ENCODE assay signal across 16 cellular contexts in genomic region chr13:40480012-40480914, GRCh38.
DNase-seq lines count a peak whose midpoint lies in the region; TF ChIP-seq lines count a peak whose summit lies in the region.
"Had no signal": no experiment of that assay in that cellular context is flagged by ENCODE, and none has a peak within 500 bp of the region (broad histone marks: within the 10 kb centered on the region; RNA-seq: fewer than 3 reads in every experiment).

No MANE protein-coding gene starts in this region.

- H3K56ac ChIP-seq in mesendoderm (ENCODE audit: low read length): no peak overlapping the region

- no peaks in the 10 kb centered on the region for H3K27me3 Mint-ChIP-seq in endodermal cell (ENCODE audit: insufficient read depth)

- H2AFZ ChIP-seq in SU-DHL-6 (ENCODE audit: low read depth, low read length, severe bottlenecking): no peak overlapping the region

- H3K4me3 ChIP-seq in SU-DHL-6 (ENCODE audit: insufficient read depth, low read length, poor library complexity, severe bottlenecking) (peak overlapping the region; percentile 46), endodermal cell (ENCODE audit: low read length) (no peak overlapping the region), spleen (no peak overlapping the region), mesendoderm (ENCODE audit: low read length) (no peak overlapping the region), ascending aorta (no peak overlapping the region)
- H3K4me3 ChIP-seq: psoas muscle had no signal

- no peaks in the 10 kb centered on the region for H3K9me3 Mint-ChIP-seq in endodermal cell

- no peak overlapping the region for H2AK5ac ChIP-seq in mesendoderm (ENCODE audit: low read length)

- no peak overlapping the region for H2BK120ac ChIP-seq in mesendoderm (ENCODE audit: low read depth, low read length)

- intact Hi-C loops in spleen (cut with DNase I; ENCODE audit: low total_unique reads): no loop called here
- intact Hi-C loops in ascending aorta (cut with DNase I): no loop called here

- H3K36me3 ChIP-seq in SU-DHL-6 (ENCODE audit: low read length): no peaks in the 10 kb centered on the region
- no peaks in the 10 kb centered on the region for H3K36me3 ChIP-seq in endodermal cell (ENCODE audit: control insufficient read depth, insufficient read depth, low read length)
- no peaks in the 10 kb centered on the region for H3K36me3 ChIP-seq in spleen
- H3K36me3 ChIP-seq in mesendoderm (ENCODE audit: control insufficient read depth, insufficient read depth, low read length): no peaks in the 10 kb centered on the region
- H3K36me3 ChIP-seq in ascending aorta: no peaks in the 10 kb centered on the region

- no peak overlapping the region for H4K8ac ChIP-seq in mesendoderm (ENCODE audit: low read depth, low read length)

- peaks cover 45% of the 10 kb centered on the region for H3F3A ChIP-seq in SU-DHL-6 (ENCODE audit: insufficient read depth)

- no peak overlapping the region for H3K23ac ChIP-seq in mesendoderm (ENCODE audit: low read length)

- H3K4ac ChIP-seq in mesendoderm (ENCODE audit: low read depth, low read length): no peak overlapping the region

- H2BK5ac ChIP-seq in mesendoderm (ENCODE audit: low read length): no peak overlapping the region

- DNase-seq in NCI-H748 (lab: John Stamatoyannopoulos, UW; ENCODE audit: unreplicated experiment) (peak; percentile 9), NCI-H748 treated with DMSO at 0.1 percent for 48 hours (lab: John Stamatoyannopoulos, UW) (no peak), endodermal cell (no peak), spleen (no peak), mesendoderm (no peak), ascending aorta (ENCODE audit: low spot score in 2 of 2) (no peak), NCI-H510A treated with DMSO at 0.1 percent for 48 hours (lab: John Stamatoyannopoulos, UW) (no peak)
- DNase-seq: activated CD4-positive, alpha-beta T cell treated with anti-CD3 and anti-CD28 coated beads for 1 hour; Calu3; effector CD8-positive, alpha-beta T cell; foreskin melanocyte; H7; NCI-H1048; PC-3; psoas muscle had no signal

- H3K79me2 ChIP-seq in SU-DHL-6 (ENCODE audit: insufficient read depth, low read length) (peaks cover 21% of the 10 kb centered on the region; the same call in 1 of the 2 replicates), mesendoderm (ENCODE audit: control insufficient read depth, insufficient read depth, low read length) (no peaks in the 10 kb centered on the region)

- H3K27ac Mint-ChIP-seq in endodermal cell: peak overlapping the region; percentile 92

- 84 to 89% methylated on average over 16 to 19 of the region's 19 CpGs for WGBS in endodermal cell (ENCODE audit: insufficient coverage in 1 of 2, insufficient read length in 1 of 2), 2 experiments
- 49 to 63% (median 57%) methylated on average over 19 of the region's 19 CpGs for WGBS in spleen, 5 donors
- no CpG with 5 or more reads among the region's 19 CpGs for WGBS in mesendoderm (ENCODE audit: extremely low coverage, insufficient coverage, low lambda C conversion rate)

- no peaks in the 10 kb centered on the region for H3K79me1 ChIP-seq in mesendoderm (ENCODE audit: low read length)

- no peak overlapping the region for H3K18ac ChIP-seq in mesendoderm (ENCODE audit: low read length)

- H3K9me3 ChIP-seq in SU-DHL-6 (ENCODE audit: insufficient read depth, low read length) (no peaks in the 10 kb centered on the region), endodermal cell (ENCODE audit: control insufficient read depth, low read length) (no peaks in the 10 kb centered on the region), spleen (no peaks in the 10 kb centered on the region), ascending aorta (no peaks in the 10 kb centered on the region)
- H3K9me3 ChIP-seq: psoas muscle had no signal

- no peak overlapping the region for H4K5ac ChIP-seq in mesendoderm (ENCODE audit: low read length)

- TF ChIP-seq POLR2A in spleen (IDR thresholded peaks at IDR 0.05): no peak

- no peaks in the 10 kb centered on the region for H3K9me2 ChIP-seq in SU-DHL-6 (replicated peaks; ENCODE audit: insufficient read depth, low read length)

- no peak overlapping the region for H3K4me3 Mint-ChIP-seq in endodermal cell

- H3K4me2 ChIP-seq in SU-DHL-6 (ENCODE audit: low read depth, low read length, poor library complexity, severe bottlenecking) (peak overlapping the region; percentile 92), mesendoderm (ENCODE audit: low read length) (no peak overlapping the region)

- H3K9ac ChIP-seq in SU-DHL-6 (ENCODE audit: low read length) (peak overlapping the region; percentile 74), endodermal cell (ENCODE audit: extremely low read depth, low read length, poor library complexity, severe bottlenecking) (no peak overlapping the region), mesendoderm (ENCODE audit: low read length) (no peak overlapping the region)

- H3K4me1 Mint-ChIP-seq in endodermal cell: peaks cover 84% of the 10 kb centered on the region

- peak overlapping the region; percentile 97 for H3K27ac ChIP-seq in SU-DHL-6 (ENCODE audit: low read depth, low read length)
- H3K27ac ChIP-seq in endodermal cell (ENCODE audit: low read depth, low read length): no peak overlapping the region
- peak overlapping the region in 7 of 8 donors; percentile 39 to 68 (median 61) for H3K27ac ChIP-seq in spleen
- no peak overlapping the region for H3K27ac ChIP-seq in mesendoderm (ENCODE audit: low read depth, low read length)
- no peak overlapping the region for H3K27ac ChIP-seq in ascending aorta
- H3K27ac ChIP-seq: psoas muscle had no signal

- H3K4me1 ChIP-seq in endodermal cell (ENCODE audit: control insufficient read depth, insufficient read depth, low read length) (peaks cover 26% of the 10 kb centered on the region), spleen (peaks cover 18 to 77% (median 58%) of the 10 kb centered on the region in 6 donors), mesendoderm (ENCODE audit: control insufficient read depth, low read depth, low read length) (peaks cover 3% of the 10 kb centered on the region), ascending aorta (peaks cover 6 to 27% of the 10 kb centered on the region in 2 donors)

- TF ChIP-seq CTCF in SU-DHL-6 (IDR thresholded peaks at IDR 0.05; ENCODE audit: insufficient read depth, low read length, poor library complexity, severe bottlenecking) (no peak), endodermal cell (conservative IDR thresholded peaks at IDR 0.05) (no peak), spleen (IDR thresholded peaks at IDR 0.05 in 8 of 11, conservative IDR thresholded peaks at IDR 0.05 in 3 of 11) (no peak), ascending aorta (IDR thresholded peaks at IDR 0.05) (no peak)

- no peaks in the 10 kb centered on the region for H3K27me3 ChIP-seq in SU-DHL-6 (ENCODE audit: low read length)
- no peaks in the 10 kb centered on the region for H3K27me3 ChIP-seq in endodermal cell (ENCODE audit: control insufficient read depth, insufficient read depth, low read length, poor library complexity, severe bottlenecking)
- H3K27me3 ChIP-seq in spleen (replicated peaks in 1 of 7): no peaks in the 10 kb centered on the region
- H3K27me3 ChIP-seq in mesendoderm (ENCODE audit: insufficient read depth, low read length, poor library complexity): no peaks in the 10 kb centered on the region
- no peaks in the 10 kb centered on the region for H3K27me3 ChIP-seq in ascending aorta

- no peaks in the 10 kb centered on the region for H4K20me1 ChIP-seq in SU-DHL-6 (ENCODE audit: low read depth, low read length)

- no peak overlapping the region for H2BK15ac ChIP-seq in mesendoderm (replicated peaks; ENCODE audit: low read depth)

- H3K36me3 Mint-ChIP-seq in endodermal cell (ENCODE audit: low read depth): no peaks in the 10 kb centered on the region

Comparison
In these comparisons a context has a peak if more than half of its experiments do, and no peak if none do; other contexts are left out.
1. H3K27ac ChIP-seq: peak in SU-DHL-6 (single experiment) and spleen (7 of 8); none in endodermal cell (single experiment), mesendoderm (single experiment) and ascending aorta (0 of 2).